ENCODE assay signal across 11 cellular contexts in genomic region chr10:46529742-46530141, GRCh38. TPM values are rescaled to one million over a fixed set of nuclear protein-coding genes. Genes with fewer than 3 reads are reported as not detected.
DNase-seq lines count a peak whose midpoint lies in the region; ATAC-seq and TF ChIP-seq lines count a peak whose summit lies in the region.
"Not testable (repeated sequence)": the region's sequence is repeated elsewhere in the genome, so short reads cannot be mapped to it uniquely, and the experiment has no call there.
"Had no signal": no experiment of that assay in that cellular context is flagged by ENCODE, and none has a peak within 500 bp of the region (broad histone marks: within the 10 kb centered on the region; RNA-seq: fewer than 3 reads in every experiment).

No MANE protein-coding gene starts in this region.

- peaks cover 11% of the 10 kb centered on the region for H3F3A ChIP-seq in GM23338 (replicated peaks; ENCODE audit: low read depth)

- not testable (repeated sequence) for H3K79me2 ChIP-seq in GM23338 (replicated peaks; ENCODE audit: insufficient read depth); hepatocyte

- in situ Hi-C loops in brain microvascular endothelial cell (cut with HindIII; ENCODE audit: low pct_ligation_motif_present, low sequenced_read_pairs): not testable (repeated sequence)

- H3K36me3 Mint-ChIP-seq in GM23338 (ENCODE audit: low read depth): not testable (repeated sequence)

- H3K9me3 ChIP-seq in hepatocyte (ENCODE audit: low read depth); sigmoid colon; stomach: not testable (repeated sequence)

- TF ChIP-seq EP300 in sigmoid colon (IDR thresholded peaks at IDR 0.05); stomach (IDR thresholded peaks at IDR 0.05): not testable (repeated sequence)

- peaks cover 17% of the 10 kb centered on the region for H3K9me2 ChIP-seq in GM23338 (ENCODE audit: insufficient read depth)
- H3K9me2 ChIP-seq in hepatocyte (replicated peaks; ENCODE audit: insufficient read depth): not testable (repeated sequence)

- H3K27me3 Mint-ChIP-seq in GM23338 (ENCODE audit: insufficient read depth, low read depth, poor library complexity): not testable (repeated sequence)

- not testable (repeated sequence) for H3K4me1 ChIP-seq in GM23338 (ENCODE audit: insufficient read depth); hepatocyte (ENCODE audit: insufficient read depth); sigmoid colon; stomach

- TF ChIP-seq POLR2A in sigmoid colon (IDR thresholded peaks at IDR 0.05); stomach (IDR thresholded peaks at IDR 0.05): not testable (repeated sequence)

- H3K9me3 Mint-ChIP-seq in GM23338: not testable (repeated sequence)

- H3K27me3 ChIP-seq in GM23338 (ENCODE audit: insufficient read depth); brain microvascular endothelial cell (replicated peaks); hepatocyte; sigmoid colon; stomach: not testable (repeated sequence)

- H2AFZ ChIP-seq in GM23338: peak overlapping the region; percentile 24; the same call in 1 of the 2 replicates
- H2AFZ ChIP-seq in hepatocyte: not testable (repeated sequence)

- H3K27ac ChIP-seq in GM23338 (ENCODE audit: low read depth); sigmoid colon; stomach: not testable (repeated sequence)
- H3K27ac ChIP-seq in brain microvascular endothelial cell: peak overlapping the region; percentile 55
- peak overlapping the region; percentile 33 for H3K27ac ChIP-seq in hepatocyte

- not testable (repeated sequence) for H3K4me3 ChIP-seq in GM23338; brain microvascular endothelial cell (ENCODE audit: low read depth, low read length); hepatocyte; sigmoid colon; stomach

- H3K4me1 Mint-ChIP-seq in GM23338: not testable (repeated sequence)

- not testable (repeated sequence) for H3K4me3 Mint-ChIP-seq in GM23338

- not testable (repeated sequence) for H4K20me1 ChIP-seq in GM23338 (replicated peaks; ENCODE audit: insufficient read depth); hepatocyte (ENCODE audit: insufficient read depth, poor library complexity, severe bottlenecking)

- H3K27ac Mint-ChIP-seq in GM23338: not testable (repeated sequence)

- not testable (repeated sequence) for DNase-seq in GM23338 (ENCODE audit: low spot score); brain microvascular endothelial cell; hepatocyte (ENCODE audit: low spot score)
- DNase-seq in activated CD4-positive, CD25-positive, alpha-beta regulatory T cell treated with anti-CD3 and anti-CD28 coated beads, Interleukin-2, amount 50 U/mL, for 72 hours: peak; percentile 3
- peak; percentile 86 for DNase-seq in mesenteric fat pad (ENCODE audit: low spot score)
- DNase-seq in sigmoid colon: peak; percentile 30
- peak; percentile 24 for DNase-seq in stomach

- not testable (repeated sequence) for ATAC-seq in GM23338

- intact Hi-C loops in sigmoid colon (cut with DNase I); stomach (cut with DNase I; ENCODE audit: low total_unique reads): not testable (repeated sequence)

- TF ChIP-seq CTCF in GM23338 (conservative IDR thresholded peaks at IDR 0.05; ENCODE audit: low read depth in 2 of 2); brain microvascular endothelial cell (IDR thresholded peaks at IDR 0.05; ENCODE audit: low read depth, low read length, missing control alignments); hepatocyte (IDR thresholded peaks at IDR 0.05; ENCODE audit: poor library complexity); sigmoid colon (IDR thresholded peaks at IDR 0.05); stomach (IDR thresholded peaks at IDR 0.05): not testable (repeated sequence)

- H3K4me2 ChIP-seq in GM23338, hepatocyte: not testable (repeated sequence)

- 82% methylated on average over 7 of the region's 7 CpGs for WGBS in hepatocyte (ENCODE audit: low lambda C conversion rate, missing lambda C conversion rate)
- WGBS in sigmoid colon, 2 donors: 87 to 89% methylated on average over 7 of the region's 7 CpGs
- 84 to 90% (median 88%) methylated on average over 7 of the region's 7 CpGs for WGBS in stomach, 5 donors

- not testable (repeated sequence) for H3K36me3 ChIP-seq in GM23338 (ENCODE audit: insufficient read depth); brain microvascular endothelial cell (replicated peaks); hepatocyte (replicated peaks; ENCODE audit: insufficient read depth, low read depth); sigmoid colon; stomach

RNA-seq across cellular contexts. Expression of gene GPRIN2, which starts 26.7 kb away (rescaled TPM):
- total RNA-seq in GM23338 (2014; rRNA removed; shearing (Covaris generic)): 24.4 and 28.5 TPM in 2 replicates
- polyA plus RNA-seq in GM23338 (2016; fragmentation: Nextera tagmentation; extraction: Ambion mirVana): 2.9 and 3.0 TPM in 2 replicates
- total RNA-seq in hepatocyte: 13.0 and 23.4 TPM in 2 replicates
- 13.7 and 15.0 TPM in 2 replicates for polyA plus RNA-seq in hepatocyte
- not detected for total RNA-seq in mesenteric fat pad
- total RNA-seq in sigmoid colon: 1 to 10 TPM in 1 of 4 donors, under 1 TPM in 2, not detected in 1; 0.16 to 1.4 (median 0.27) TPM
- polyA plus RNA-seq in sigmoid colon: 10 to 100 TPM; 21.7 to 30.0 (median 21.8) TPM
- 10 to 100 TPM in 4 of 5 donors, 1 to 10 TPM in 1; 3.5 to 27.8 (median 15.2) TPM for total RNA-seq in stomach
- 10 to 100 TPM in 1 of 3 donors, 1 to 10 TPM in 2; 5.0 to 10.8 (median 5.0) TPM for polyA plus RNA-seq in stomach
- total RNA-seq: A673; CD4-positive, CD25-positive, alpha-beta regulatory T cell; H4; HepG2 had no signal
- polyA plus RNA-seq: CD4-positive, CD25-positive, alpha-beta regulatory T cell; HepG2 had no signal

RNA-seq across cellular contexts. Expression of gene SYT15, which starts 49.2 kb away (rescaled TPM):
- 0.39 TPM in 1 of 2 replicates, not detected in the other for total RNA-seq in GM23338 (2014; rRNA removed; shearing (Covaris generic))
- 0.83 and 1.5 TPM in 2 replicates for polyA plus RNA-seq in GM23338 (2016; fragmentation: Nextera tagmentation; extraction: Ambion mirVana)
- 0.24 and 2.9 TPM in 2 replicates for total RNA-seq in hepatocyte
- polyA plus RNA-seq in hepatocyte: 1.1 and 1.2 TPM in 2 replicates
- total RNA-seq in mesenteric fat pad: 6.3 TPM
- 1 to 10 TPM in 2 of 4 donors, under 1 TPM in 2; 0.81 to 1.4 (median 1.0) TPM for total RNA-seq in sigmoid colon
- polyA plus RNA-seq in sigmoid colon: 1 to 10 TPM; 1.2 to 1.7 (median 1.2) TPM
- total RNA-seq in stomach: 10 to 100 TPM in 1 of 5 donors, 1 to 10 TPM in 1, under 1 TPM in 1, not detected in 2; 0.29 to 85.8 (median 2.9) TPM
- under 1 TPM; 0.12 to 0.95 (median 0.92) TPM for polyA plus RNA-seq in stomach
